ENCODE assay signal across 8 cellular contexts in genomic region chr9:34588671-34589370, GRCh38. TPM values are rescaled to one million over a fixed set of nuclear protein-coding genes. Genes with fewer than 3 reads are reported as not detected.
A peak's percentile ranks its signal among the peaks of the same experiment; 100 is the strongest.
DNase-seq lines count a peak whose midpoint lies in the region; ATAC-seq and TF ChIP-seq lines count a peak whose summit lies in the region.

No MANE protein-coding gene starts in this region.

- ATAC-seq in HG03139 (IDR thresholded peaks at IDR 0.05; ENCODE audit: unreplicated experiment) (no peak), GM21717 (IDR thresholded peaks at IDR 0.05; ENCODE audit: unreplicated experiment) (no peak), GM18498 (IDR thresholded peaks at IDR 0.05; ENCODE audit: unreplicated experiment) (no peak)

- DNase-seq in NCI-H1417 (lab: John Stamatoyannopoulos, UW) (peak; percentile 15 to 58 (median 57)), NCI-H1417 treated with DMSO at 0.1 percent for 48 hours (lab: John Stamatoyannopoulos, UW) (no peak), WERI-Rb-1 (peak; percentile 42), iPS DF 6.9 (ENCODE audit: low read depth, low spot score) (no peak)

- H3K4me1 ChIP-seq in iPS DF 6.9 (ENCODE audit: control insufficient read depth, insufficient read depth, low read length) (peaks cover 11% of the 10 kb centered on the region), skeletal muscle tissue (ENCODE audit: control insufficient read depth in 3 of 3, insufficient read depth in 3 of 3, low read length in 3 of 3) (peaks cover 60 to 86% (median 80%) of the 10 kb centered on the region in 3 donors)

- no peak overlapping the region for H3K27ac ChIP-seq in WERI-Rb-1
- H3K27ac ChIP-seq in iPS DF 6.9 (ENCODE audit: low read length): no peak overlapping the region
- H3K27ac ChIP-seq in skeletal muscle tissue (ENCODE audit: low read depth, low read length): peak overlapping the region; percentile 22

- peak overlapping the region; percentile 50 to 85 (median 59) for H3K9ac ChIP-seq in skeletal muscle tissue (ENCODE audit: low read depth in 1 of 3, low read length in 3 of 3)

- H3K9me3 ChIP-seq in WERI-Rb-1 (ENCODE audit: severe bottlenecking) (no peaks in the 10 kb centered on the region), iPS DF 6.9 (ENCODE audit: control insufficient read depth, insufficient read depth, low read length) (no peaks in the 10 kb centered on the region), skeletal muscle tissue (ENCODE audit: control insufficient read depth in 3 of 3, low read length in 3 of 3) (no peaks in the 10 kb centered on the region)

- no peak for TF ChIP-seq CTCF in WERI-Rb-1 (IDR thresholded peaks at IDR 0.05; ENCODE audit: low read depth, low read length)

- H3K36me3 ChIP-seq in WERI-Rb-1 (no peaks in the 10 kb centered on the region), iPS DF 6.9 (ENCODE audit: control insufficient read depth, insufficient read depth, low read length) (no peaks in the 10 kb centered on the region), skeletal muscle tissue (ENCODE audit: control insufficient read depth in 3 of 3, insufficient read depth in 3 of 3, low read length in 3 of 3) (no peaks in the 10 kb centered on the region)

- H3K27me3 ChIP-seq in WERI-Rb-1 (ENCODE audit: insufficient read depth, low read depth, severe bottlenecking): peaks cover 15% of the 10 kb centered on the region
- peaks cover 89% of the 10 kb centered on the region for H3K27me3 ChIP-seq in iPS DF 6.9 (ENCODE audit: control insufficient read depth, insufficient read depth, low read length)
- peaks cover 5 to 30% (median 7%) of the 10 kb centered on the region in 3 donors for H3K27me3 ChIP-seq in skeletal muscle tissue (ENCODE audit: control insufficient read depth in 3 of 3, insufficient read depth in 3 of 3, low read length in 3 of 3)

- WGBS in iPS DF 6.9 (ENCODE audit: insufficient coverage, insufficient read length): no CpG with 5 or more reads among the region's 51 CpGs

- H3K4me3 ChIP-seq in WERI-Rb-1 (ENCODE audit: low read depth, low read length) (peak overlapping the region; percentile 75), iPS DF 6.9 (ENCODE audit: low read length) (peak overlapping the region; percentile 83; the same call in 1 of the 2 replicates), skeletal muscle tissue (ENCODE audit: low read length in 3 of 3) (peak overlapping the region; percentile 72 to 79 (median 75))

RNA-seq across cellular contexts. Expression of gene CNTFR, which starts 0.7 kb away (rescaled TPM):
- total RNA-seq in skeletal muscle tissue: 3.1 TPM

RNA-seq across cellular contexts. Expression of gene RPP25L, which starts 23.1 kb away (rescaled TPM):
- total RNA-seq in skeletal muscle tissue: 25.6 TPM

RNA-seq across cellular contexts. Expression of gene DCTN3, which starts 31.5 kb away (rescaled TPM):
- total RNA-seq in skeletal muscle tissue: 67.8 TPM

RNA-seq across cellular contexts. Expression of gene ARID3C, which starts 40.0 kb away (rescaled TPM):
- not detected for total RNA-seq in skeletal muscle tissue

RNA-seq across cellular contexts. Expression of gene SIGMAR1, which starts 48.8 kb away (rescaled TPM):
- 14.1 TPM for total RNA-seq in skeletal muscle tissue

Comparison
In these comparisons a context has a peak if more than half of its experiments do, and no peak if none do; other contexts are left out.
1. DNase-seq: peak in NCI-H1417 (3 of 3) and WERI-Rb-1 (single experiment); none in NCI-H1417 treated with DMSO at 0.1 percent for 48 hours (single experiment) and iPS DF 6.9 (single experiment).
2. Peak in every context shown above with its lines, with median percentiles within 50 percentile points of each other: H3K4me3 ChIP-seq.